Comparison of ENCODE assay signal across 1 cellular context in the genomic region with DNA sequence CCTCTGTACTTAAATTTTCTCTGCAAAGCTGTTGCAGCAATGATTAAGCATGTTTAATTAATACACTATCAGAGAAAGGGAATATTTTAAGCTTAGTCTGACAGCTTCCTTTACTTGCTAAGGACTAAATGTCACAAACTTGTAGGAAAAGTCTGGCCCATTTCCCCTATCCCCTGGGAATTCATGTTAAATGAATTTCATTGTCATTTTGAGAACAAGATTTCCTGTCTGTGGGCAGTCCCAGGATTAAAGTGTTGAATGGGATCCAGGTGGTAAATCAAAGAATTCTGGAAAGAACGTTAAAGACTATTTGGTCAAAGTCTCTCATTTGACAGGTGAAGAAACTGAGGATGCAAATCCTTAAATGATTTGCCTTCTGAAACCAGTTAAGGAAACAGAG.
TF ChIP-seq lines count a peak whose summit lies in the region.

No MANE protein-coding gene starts in this region.

TF ChIP-seq in GM23338, 12 proteins besides CTCF, POLR2A, EP300 and RAD21 (continued from another document):
- no peak for TF ChIP-seq POLR2AphosphoS5 (IDR thresholded peaks at IDR 0.05; ENCODE audit: low read depth)
- TF ChIP-seq NANOG (IDR thresholded peaks at IDR 0.05; ENCODE audit: borderline replicate concordance) = no peak
TF ChIP-seq in GM23338: peak in this region for 0.
